ENCODE assay signal across 1 cellular context in the genomic region with DNA sequence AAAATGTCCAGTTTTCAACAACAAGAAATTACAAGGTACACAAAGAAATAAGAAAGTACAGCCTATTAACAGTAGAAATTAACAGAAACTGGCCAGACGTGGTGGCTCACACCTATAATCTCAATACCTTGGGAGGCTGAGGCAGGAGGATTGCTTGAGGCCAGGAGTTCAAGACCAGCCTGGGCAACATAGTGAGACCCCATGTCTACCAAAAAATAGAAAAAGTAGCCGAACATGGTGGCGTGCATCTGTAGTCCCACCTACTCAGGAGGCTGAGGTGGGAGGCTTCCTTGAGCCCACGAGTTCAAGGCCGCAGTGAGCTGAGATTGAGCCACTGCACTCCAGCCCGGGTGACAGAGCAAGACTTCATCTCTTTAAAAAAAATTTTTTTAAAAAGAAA.
TF ChIP-seq lines count a peak whose summit lies in the region.

No MANE protein-coding gene starts in this region.

TF ChIP-seq in endothelial cell of umbilical vein, 7 proteins besides CTCF, POLR2A, EP300 and RAD21 (continued from another document):
- no peak for TF ChIP-seq EZH2 (IDR thresholded peaks at IDR 0.05; ENCODE audit: borderline replicate concordance, low read depth, low read length, severe bottlenecking)
- TF ChIP-seq FOS (IDR thresholded peaks at IDR 0.05; ENCODE audit: borderline replicate concordance, insufficient read depth, low read length), result no peak
